26 cellular contexts compared by ENCODE assay signal in genomic region chr3:37671926-37672325, GRCh38.
"Had no signal": no experiment of that assay in that cellular context is flagged by ENCODE, and none has a peak within 500 bp of the region (broad histone marks: within the 10 kb centered on the region; RNA-seq: fewer than 3 reads in every experiment).

No MANE protein-coding gene starts in this region.

- H3K4me3 Mint-ChIP-seq: activated CD4-positive, alpha-beta memory T cell treated with anti-CD3 and anti-CD28 coated beads, Interleukin-2, amount 10 ng/mL, durations not matched to agents 7 days and 5 days; activated CD4-positive, alpha-beta T cell treated with anti-CD3 and anti-CD28 coated beads, Interleukin-2, amount 10 ng/mL, durations not matched to agents 7 days and 5 days; activated naive CD8-positive, alpha-beta T cell; activated T-cell treated with anti-CD3 and anti-CD28 coated beads, Interleukin-2, amount 50 U/mL, for 24 hours; activated T-cell treated with anti-CD3 and anti-CD28 coated beads, Interleukin-2, amount 50 U/mL, for 72 hours; effector memory CD8-positive, alpha-beta T cell had no signal

- H3K27ac Mint-ChIP-seq: activated CD4-positive, alpha-beta memory T cell treated with anti-CD3 and anti-CD28 coated beads, Interleukin-2, amount 10 ng/mL, durations not matched to agents 7 days and 5 days; activated CD4-positive, alpha-beta T cell treated with anti-CD3 and anti-CD28 coated beads, Interleukin-2, amount 10 ng/mL, durations not matched to agents 7 days and 5 days; activated naive CD8-positive, alpha-beta T cell; activated T-cell treated with anti-CD3 and anti-CD28 coated beads, Interleukin-2, amount 50 U/mL, for 24 hours; activated T-cell treated with anti-CD3 and anti-CD28 coated beads, Interleukin-2, amount 50 U/mL, for 72 hours; effector memory CD8-positive, alpha-beta T cell had no signal

- ATAC-seq: activated T-cell treated with anti-CD3 and anti-CD28 coated beads, Interleukin-2, amount 50 U/mL, for 72 hours; effector memory CD8-positive, alpha-beta T cell had no signal

- H3K36me3 ChIP-seq: brain microvascular endothelial cell, esophagus squamous epithelium had no signal

- H3K36me3 Mint-ChIP-seq: activated naive CD8-positive, alpha-beta T cell had no signal

- H3K9me3 ChIP-seq: esophagus squamous epithelium had no signal

- H3K27ac ChIP-seq: brain microvascular endothelial cell had no signal

- DNase-seq: activated CD4-positive, alpha-beta memory T cell treated with anti-CD3 and anti-CD28 coated beads, Interleukin-2, amount 10 ng/mL, durations not matched to agents 7 days and 5 days; activated CD4-positive, alpha-beta T cell treated with anti-CD3 and anti-CD28 coated beads for 4 hours; activated CD4-positive, alpha-beta T cell treated with anti-CD3 and anti-CD28 coated beads, Interleukin-2, amount 10 ng/mL, durations not matched to agents 7 days and 5 days; activated CD4-positive, alpha-beta T cell treated with anti-CD3 and anti-CD28 coated beads, Interleukin-2, amount 50 U/mL, for 4 hours; activated CD4-positive, CD25-positive, alpha-beta regulatory T cell; activated CD4-positive, CD25-positive, alpha-beta regulatory T cell treated with anti-CD3 and anti-CD28 coated beads, Interleukin-2, amount 50 U/mL, for 72 hours; activated CD8-positive, alpha-beta memory T cell treated with anti-CD3 and anti-CD28 coated beads, Interleukin-2, amount 50 U/mL, for 48 hours; activated gamma-delta T cell; activated naive CD4-positive, alpha-beta T cell treated with anti-CD3 and anti-CD28 coated beads, Interleukin-2, amount 50 U/mL, for 16 hours; activated naive CD4-positive, alpha-beta T cell treated with Interleukin-2 at 50 U/mL for 16 hours; activated T-cell treated with anti-CD3 and anti-CD28 coated beads for 4 hours; activated T-cell treated with anti-CD3 and anti-CD28 coated beads, Interleukin-2, amount 50 U/mL, for 24 hours; activated T-cell treated with anti-CD3 and anti-CD28 coated beads, Interleukin-2, amount 50 U/mL, for 72 hours; amniotic stem cell; anterior cingulate cortex; brain microvascular endothelial cell; caudate nucleus; cortex of kidney; dermis blood vessel endothelial cell; effector CD4-positive, alpha-beta T cell; effector memory CD8-positive, alpha-beta T cell; erythroblast; esophagus squamous epithelium; foreskin melanocyte; T-helper 2 cell had no signal

- H3K9me3 Mint-ChIP-seq: activated CD4-positive, alpha-beta memory T cell treated with anti-CD3 and anti-CD28 coated beads, Interleukin-2, amount 10 ng/mL, durations not matched to agents 7 days and 5 days; activated CD4-positive, alpha-beta T cell treated with anti-CD3 and anti-CD28 coated beads, Interleukin-2, amount 10 ng/mL, durations not matched to agents 7 days and 5 days; activated T-cell treated with anti-CD3 and anti-CD28 coated beads, Interleukin-2, amount 50 U/mL, for 24 hours; activated T-cell treated with anti-CD3 and anti-CD28 coated beads, Interleukin-2, amount 50 U/mL, for 72 hours; effector memory CD8-positive, alpha-beta T cell had no signal

- H3K27me3 ChIP-seq: brain microvascular endothelial cell, esophagus squamous epithelium had no signal

- H3K4me1 Mint-ChIP-seq: activated CD4-positive, alpha-beta memory T cell treated with anti-CD3 and anti-CD28 coated beads, Interleukin-2, amount 10 ng/mL, durations not matched to agents 7 days and 5 days; activated CD4-positive, alpha-beta T cell treated with anti-CD3 and anti-CD28 coated beads, Interleukin-2, amount 10 ng/mL, durations not matched to agents 7 days and 5 days had no signal

- H3K4me3 ChIP-seq: esophagus squamous epithelium had no signal
